In the genomic region with DNA sequence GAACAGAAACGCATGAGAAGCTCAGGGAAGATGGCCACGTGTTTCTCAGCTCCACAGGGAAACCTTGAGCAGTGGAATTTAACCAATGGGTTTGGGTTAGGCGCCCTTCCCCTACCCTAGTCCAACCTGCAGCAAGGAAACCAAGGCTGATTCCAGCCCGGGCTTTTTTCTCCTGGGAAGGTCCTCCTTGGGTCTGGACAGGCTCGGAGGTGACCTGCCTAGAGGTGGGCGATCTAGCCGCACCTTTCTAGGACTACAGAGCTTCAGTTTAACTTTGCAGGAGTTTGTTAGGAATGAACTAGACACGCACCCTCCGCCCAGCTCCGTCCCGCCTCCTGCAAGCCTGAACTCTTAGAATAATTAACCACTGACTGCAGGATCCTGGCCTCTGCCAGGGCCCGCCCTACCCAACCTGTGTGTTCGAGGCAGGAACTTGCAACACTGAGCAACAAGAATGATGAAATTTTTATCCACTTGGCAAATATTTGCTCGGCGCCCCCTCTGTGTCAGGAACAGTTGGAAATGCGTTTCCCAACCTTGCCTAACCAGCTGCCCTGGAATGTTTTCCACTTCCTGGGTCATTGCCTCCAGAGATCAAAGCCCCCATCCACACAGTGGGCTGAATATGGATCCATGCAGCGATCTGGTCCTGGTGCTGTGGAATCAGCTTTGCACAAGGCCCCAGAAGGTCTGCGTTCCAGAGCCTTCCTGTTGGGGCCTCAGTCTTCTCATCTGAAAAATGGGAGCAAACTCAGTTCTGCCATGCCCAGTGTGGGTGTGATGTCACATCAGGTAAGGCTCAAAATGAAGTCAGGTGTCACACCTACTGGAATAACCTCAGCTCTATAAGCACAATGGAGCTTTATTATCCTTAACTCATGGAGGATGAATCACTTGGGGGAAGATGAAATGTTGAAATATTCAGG, we compare ENCODE assay signal across 11 cellular contexts. TPM values are rescaled to one million over a fixed set of nuclear protein-coding genes. Genes with fewer than 3 reads are reported as not detected.
DNase-seq lines count a peak whose midpoint lies in the region; ATAC-seq, FAIRE-seq and TF ChIP-seq lines count a peak whose summit lies in the region.
"Had no signal": no experiment of that assay in that cellular context is flagged by ENCODE, and none has a peak within 500 bp of the region (broad histone marks: within the 10 kb centered on the region; RNA-seq: fewer than 3 reads in every experiment).

No MANE protein-coding gene starts in this region.

- POLR2A ChIA-PET in A549 (lab: Yijun Ruan, JAX), result interaction anchor here (0.7 to 1.8 kb wide), 8 partner anchors 9 to 504 kb away, joined by 3 to 15 read pairs (median 4); partner anchors contain the start of genes EIF3D, IFT27, MPST and TST

- H3K27me3 ChIP-seq in right lobe of liver (no peaks in the 10 kb centered on the region), BE2C (no peaks in the 10 kb centered on the region)

- TF ChIP-seq CTCF in A549 (IDR thresholded peaks at IDR 0.05), result no peak; the same call in 2 of the 3 replicates
- TF ChIP-seq CTCF in right lobe of liver (IDR thresholded peaks at IDR 0.05), result no peak
- TF ChIP-seq CTCF in BE2C (IDR thresholded peaks at IDR 0.05; ENCODE audit: low read depth, low read length), result no peak

- TF ChIP-seq RAD21 in A549 (conservative IDR thresholded peaks at IDR 0.05 in 1 of 2, IDR thresholded peaks at IDR 0.05 in 1 of 2) (peak in 1 of 2 experiments; percentile 30; a peak in 1 of 5 replicates), Ishikawa (IDR thresholded peaks at IDR 0.05; ENCODE audit: low read depth) (no peak)

- 0 out of 2 replicates have a peak, but pooled peaks have one; percentile 18 for TF ChIP-seq POLR2A in A549 (IDR thresholded peaks at IDR 0.05; ENCODE audit: low read length)
- TF ChIP-seq POLR2A in right lobe of liver (IDR thresholded peaks at IDR 0.05), result peak; percentile 79

- H3K27ac ChIP-seq in A549 (peak overlapping the region; percentile 98 to 100), caudate nucleus (ENCODE audit: low read depth, low read length) (peak overlapping the region; percentile 70), right lobe of liver (peak overlapping the region; percentile 69 to 89 (median 74))
- H3K27ac ChIP-seq: heart right ventricle had no signal

- H3K4me2 ChIP-seq in A549, result peak overlapping the region; percentile 90

- H3K4me1 ChIP-seq in A549 (peaks cover 59% of the 10 kb centered on the region), right lobe of liver (peaks cover 0 to 73% (median 30%) of the 10 kb centered on the region in 4 donors), BE2C (no peaks in the 10 kb centered on the region)

- ATAC-seq in A549 (peak; percentile 95 to 96), right lobe of liver (peak; percentile 75 to 85 (median 79))

- DNase-seq in A549 (ENCODE audit: low read depth in 1 of 2, low spot score in 1 of 2) (peak; percentile 87 to 96), caudate nucleus (lab: John Stamatoyannopoulos, UW) (peak in 13 of 61 donors; percentile 16 to 70 (median 32)), right lobe of liver (peak; percentile 85 to 93 (median 91)), CD1c-positive myeloid dendritic cell (ENCODE audit: extremely low spot score) (no peak), SW 1271 (lab: John Stamatoyannopoulos, UW) (no peak), BE2C (no peak), DMS153 (lab: John Stamatoyannopoulos, UW) (no peak)
- DNase-seq: C1 segment of cervical spinal cord, heart right ventricle, NCI-H2107 had no signal

- peak overlapping the region; percentile 37 for H3K4me3 ChIP-seq in A549
- peak overlapping the region; percentile 27 to 50 (median 46) for H3K4me3 ChIP-seq in right lobe of liver
- no peak overlapping the region for H3K4me3 ChIP-seq in BE2C (ENCODE audit: low read depth, low read length)
- H3K4me3 ChIP-seq: heart right ventricle had no signal

- 1% methylated on average over 12 of the region's 18 CpGs for WGBS in A549 (ENCODE audit: missing lambda C conversion rate)
- 23% methylated on average over 9 of the region's 18 CpGs for WGBS in right lobe of liver (ENCODE audit: insufficient coverage, low coverage, low lambda C conversion rate, missing lambda C conversion rate)

- peaks cover 0 to 25% (median 12%) of the 10 kb centered on the region in 4 donors for H3K36me3 ChIP-seq in right lobe of liver
- peaks cover 16% of the 10 kb centered on the region for H3K36me3 ChIP-seq in BE2C

- TF ChIP-seq EP300 in A549 (IDR thresholded peaks at IDR 0.05) (peak; percentile 86 to 96; a peak in 4 of 5 replicates), Ishikawa (IDR thresholded peaks at IDR 0.05; ENCODE audit: borderline replicate concordance) (no peak)

- intact Hi-C loops in right lobe of liver (cut with DNase I), result no loop called here

- CTCF ChIA-PET in A549 (lab: Yijun Ruan, JAX), result interaction anchor here (0.8 to 13.1 kb wide), 6 partner anchors 11 to 261 kb away, joined by 3 to 142 read pairs (median 3); partner anchors contain the start of genes MPST and TST

- no peaks in the 10 kb centered on the region for H3K9me3 ChIP-seq in A549
- H3K9me3 ChIP-seq in right lobe of liver, result no peaks in the 10 kb centered on the region
- H3K9me3 ChIP-seq in BE2C, result no peaks in the 10 kb centered on the region
- H3K9me3 ChIP-seq: heart right ventricle had no signal

- no peak for FAIRE-seq in A549 (lab: Jason Lieb, UNC)

TF ChIP-seq in A549, 52 proteins besides CTCF, POLR2A, EP300 and RAD21 (continues in another document):
- TF ChIP-seq NFE2L2 (conservative IDR thresholded peaks at IDR 0.05; ENCODE audit: low read length) (no peak), RFX5 (IDR thresholded peaks at IDR 0.05) (no peak), ZC3H11A (IDR thresholded peaks at IDR 0.05) (no peak), HDAC2 (IDR thresholded peaks at IDR 0.05) (peak; percentile 99), ZSCAN20 (CRISPR knock-in tag; IDR thresholded peaks at IDR 0.05) (no peak), BHLHE40 (IDR thresholded peaks at IDR 0.05; ENCODE audit: low read depth, low read length) (no peak), SMC3 (IDR thresholded peaks at IDR 0.05) (peak; percentile 34; the same call in 1 of the 3 replicates), NPAS2 (CRISPR knock-in tag; IDR thresholded peaks at IDR 0.05; ENCODE audit: borderline replicate concordance) (no peak)
- TF ChIP-seq, protein P1, sequence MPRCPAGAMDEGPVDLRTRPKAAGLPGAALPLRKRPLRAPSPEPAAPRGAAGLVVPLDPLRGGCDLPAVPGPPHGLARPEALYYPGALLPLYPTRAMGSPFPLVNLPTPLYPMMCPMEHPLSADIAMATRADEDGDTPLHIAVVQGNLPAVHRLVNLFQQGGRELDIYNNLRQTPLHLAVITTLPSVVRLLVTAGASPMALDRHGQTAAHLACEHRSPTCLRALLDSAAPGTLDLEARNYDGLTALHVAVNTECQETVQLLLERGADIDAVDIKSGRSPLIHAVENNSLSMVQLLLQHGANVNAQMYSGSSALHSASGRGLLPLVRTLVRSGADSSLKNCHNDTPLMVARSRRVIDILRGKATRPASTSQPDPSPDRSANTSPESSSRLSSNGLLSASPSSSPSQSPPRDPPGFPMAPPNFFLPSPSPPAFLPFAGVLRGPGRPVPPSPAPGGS (IDR thresholded peaks at IDR 0.05), result peak; percentile 87

TF ChIP-seq in Ishikawa, 13 proteins besides CTCF, POLR2A, EP300 and RAD21:
- TF ChIP-seq TCF12 (IDR thresholded peaks at IDR 0.05; ENCODE audit: low read depth) (no peak), MAX (IDR thresholded peaks at IDR 0.05) (peak; percentile 43; the same call in 1 of the 2 replicates), NFIC (IDR thresholded peaks at IDR 0.05) (no peak), CEBPB (IDR thresholded peaks at IDR 0.05) (peak; percentile 73), EGR1 (IDR thresholded peaks at IDR 0.05) (no peak), YY1 (IDR thresholded peaks at IDR 0.05; ENCODE audit: low read depth) (no peak)
- TF ChIP-seq, protein P2, sequence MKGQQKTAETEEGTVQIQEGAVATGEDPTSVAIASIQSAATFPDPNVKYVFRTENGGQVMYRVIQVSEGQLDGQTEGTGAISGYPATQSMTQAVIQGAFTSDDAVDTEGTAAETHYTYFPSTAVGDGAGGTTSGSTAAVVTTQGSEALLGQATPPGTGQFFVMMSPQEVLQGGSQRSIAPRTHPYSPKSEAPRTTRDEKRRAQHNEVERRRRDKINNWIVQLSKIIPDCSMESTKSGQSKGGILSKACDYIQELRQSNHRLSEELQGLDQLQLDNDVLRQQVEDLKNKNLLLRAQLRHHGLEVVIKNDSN (IDR thresholded peaks at IDR 0.05), result 0 out of 2 replicates have a peak, but pooled peaks have one; percentile 34

RNA-seq across cellular contexts. Expression of gene MPST, which starts 13.3 kb away (rescaled TPM):
- polyA plus RNA-seq in A549 (2011; rRNA removed), result 40.6 and 44.2 TPM in 2 replicates
- polyA plus RNA-seq in A549 (2012; cell fraction: cytosol; rRNA removed), result 109 and 153 TPM in 2 replicates
- 121 and 191 TPM in 2 replicates for polyA plus RNA-seq in A549 (2012; cell fraction: nucleus; rRNA removed)
- 55.4 to 63.3 TPM (median 61.8 TPM) in 3 replicates for polyA plus RNA-seq in A549 (2017; fragmentation: RNase III; extraction: RNeasy Plus Mini Kit Qiagen cat#74134 plus additional on column Dnase treatment)
- 20.0 and 24.3 TPM in 2 replicates for polyA minus RNA-seq in A549 (2011; rRNA and poly(A)+ RNA removed)
- 100 to 1,000 TPM; 153 to 301 (median 214) TPM for total RNA-seq in right lobe of liver
- 113 TPM for polyA plus RNA-seq in BE2C (2012; ENCODE audit: insufficient read depth, insufficient read length, low read depth)

RNA-seq across cellular contexts. Expression of gene TST, which starts 13.6 kb away (rescaled TPM):
- polyA plus RNA-seq in A549 (2011; rRNA removed) (43.2 and 49.4 TPM in 2 replicates), A549 (2017; fragmentation: RNase III; extraction: RNeasy Plus Mini Kit Qiagen cat#74134 plus additional on column Dnase treatment) (36.4 to 50.1 TPM (median 49.4 TPM) in 3 replicates)
- 66.1 and 85.7 TPM in 2 replicates for polyA plus RNA-seq in A549 (2012; cell fraction: cytosol; rRNA removed)
- polyA plus RNA-seq in A549 (2012; cell fraction: nucleus; rRNA removed), result 69.8 and 75.9 TPM in 2 replicates
- 30.3 and 39.4 TPM in 2 replicates for polyA minus RNA-seq in A549 (2011; rRNA and poly(A)+ RNA removed)
- 100 to 1,000 TPM; 223 to 355 (median 321) TPM for total RNA-seq in right lobe of liver
- 11.4 TPM for polyA plus RNA-seq in BE2C (2012; ENCODE audit: insufficient read depth, insufficient read length, low read depth)

RNA-seq across cellular contexts. Expression of gene KCTD17, which starts 18.7 kb away (rescaled TPM):
- polyA plus RNA-seq in A549 (2011; rRNA removed) (17.7 and 18.7 TPM in 2 replicates), A549 (2017; fragmentation: RNase III; extraction: RNeasy Plus Mini Kit Qiagen cat#74134 plus additional on column Dnase treatment) (29.5 to 37.1 TPM (median 35.5 TPM) in 3 replicates)
- polyA plus RNA-seq in A549 (2012; cell fraction: cytosol; rRNA removed), result 23.0 and 35.2 TPM in 2 replicates
- 49.7 and 59.1 TPM in 2 replicates for polyA plus RNA-seq in A549 (2012; cell fraction: nucleus; rRNA removed)
- 37.0 and 37.9 TPM in 2 replicates for polyA minus RNA-seq in A549 (2011; rRNA and poly(A)+ RNA removed)
- 1 to 10 TPM; 2.0 to 9.7 (median 4.4) TPM for total RNA-seq in right lobe of liver
- 105 TPM for polyA plus RNA-seq in BE2C (2012; ENCODE audit: insufficient read depth, insufficient read length, low read depth)

Comparison
In these comparisons a context has a peak if more than half of its experiments do, and no peak if none do; other contexts are left out.
1. DNase-seq: peak in A549 (2 of 2) and right lobe of liver (3 of 3); none in CD1c-positive myeloid dendritic cell (single experiment), SW 1271 (0 of 2), BE2C (single experiment) and DMS153 (single experiment).
2. Peak in every context shown above with its lines, with median percentiles within 50 percentile points of each other: H3K27ac ChIP-seq.